Comparison of ENCODE assay signal across 8 cellular contexts in genomic region chr1:3610823-3611169, GRCh38. TPM values are rescaled to one million over a fixed set of nuclear protein-coding genes. Genes with fewer than 3 reads are reported as not detected.
DNase-seq lines count a peak whose midpoint lies in the region; ATAC-seq, FAIRE-seq and TF ChIP-seq lines count a peak whose summit lies in the region.

No MANE protein-coding gene starts in this region.

- no peaks in the 10 kb centered on the region for H3K9me3 ChIP-seq in astrocyte (ENCODE audit: insufficient read depth, low read depth, low read length)
- H3K9me3 ChIP-seq in lung (ENCODE audit: control insufficient read depth in 2 of 2, insufficient read depth in 1 of 2, low read length in 1 of 2), result no peaks in the 10 kb centered on the region
- no peaks in the 10 kb centered on the region for H3K9me3 ChIP-seq in testis

- no peak for TF ChIP-seq POLR2A in testis (IDR thresholded peaks at IDR 0.05)

- no peak overlapping the region for H3K9ac ChIP-seq in astrocyte (ENCODE audit: low read length)

- no peak for DNase-seq in activated T-cell treated with anti-CD3 and anti-CD28 coated beads, Interleukin-2, amount 50 U/mL, for 24 hours
- DNase-seq in activated T-cell treated with anti-CD3 and anti-CD28 coated beads for 4 hours, result no peak
- DNase-seq in astrocyte (ENCODE audit: low read depth), result no peak
- DNase-seq in lung (ENCODE audit: low spot score), result no peak
- no peak for DNase-seq in testis
- no peak for DNase-seq in NCI-H345 (lab: John Stamatoyannopoulos, UW)
- DNase-seq in SK-N-DZ (ENCODE audit: low spot score), result no peak

- intact Hi-C loops in testis (cut with DNase I; ENCODE audit: low total_unique reads), result no loop called here

- no peaks in the 10 kb centered on the region for H3K9me3 Mint-ChIP-seq in activated T-cell treated with anti-CD3 and anti-CD28 coated beads, Interleukin-2, amount 50 U/mL, for 24 hours
- H3K9me3 Mint-ChIP-seq in astrocyte (ENCODE audit: unreplicated experiment), result no peaks in the 10 kb centered on the region

- no peak overlapping the region for H3K4me3 ChIP-seq in astrocyte (ENCODE audit: insufficient read depth, low read depth, low read length)
- H3K4me3 ChIP-seq in lung, result peak overlapping the region; percentile 41
- H3K4me3 ChIP-seq in testis, result peak overlapping the region; percentile 27 to 54

- peak overlapping the region; percentile 66 for H3K4me2 ChIP-seq in astrocyte (ENCODE audit: low read length)

- H3K27me3 ChIP-seq in astrocyte (ENCODE audit: insufficient read depth, low read length) (peaks cover 24% of the 10 kb centered on the region), lung (ENCODE audit: control insufficient read depth, insufficient read depth) (no peaks in the 10 kb centered on the region), testis (no peaks in the 10 kb centered on the region)

- peaks cover 36% of the 10 kb centered on the region for H3K27me3 Mint-ChIP-seq in activated T-cell treated with anti-CD3 and anti-CD28 coated beads, Interleukin-2, amount 50 U/mL, for 24 hours
- H3K27me3 Mint-ChIP-seq in astrocyte (ENCODE audit: low read depth, unreplicated experiment), result peaks cover 25% of the 10 kb centered on the region

- H3K36me3 ChIP-seq in astrocyte (ENCODE audit: insufficient read depth, low read length) (no peaks in the 10 kb centered on the region), lung (ENCODE audit: control insufficient read depth in 2 of 2, insufficient read depth in 2 of 2, low read length in 2 of 2) (no peaks in the 10 kb centered on the region), testis (ENCODE audit: low read depth, missing control alignments) (no peaks in the 10 kb centered on the region)

- H3K79me2 ChIP-seq in astrocyte (ENCODE audit: insufficient read depth, low read length), result no peaks in the 10 kb centered on the region

- H2AFZ ChIP-seq in astrocyte (ENCODE audit: low read depth, low read length), result no peak overlapping the region

- H3K27ac ChIP-seq in astrocyte (ENCODE audit: low read depth, low read length) (no peak overlapping the region), lung (ENCODE audit: low read depth in 1 of 2, low read length in 1 of 2) (peak overlapping the region in 1 of 2 donors; percentile 32), testis (no peak overlapping the region)

- H3K4me1 ChIP-seq in astrocyte (ENCODE audit: insufficient read depth, low read length) (peaks cover 28% of the 10 kb centered on the region), lung (ENCODE audit: control insufficient read depth in 2 of 2, insufficient read depth in 2 of 2, low read length in 2 of 2) (peaks cover 0 to 18% of the 10 kb centered on the region in 2 donors), testis (peaks cover 14% of the 10 kb centered on the region)

- peaks cover 11% of the 10 kb centered on the region for H3K4me1 Mint-ChIP-seq in activated T-cell treated with anti-CD3 and anti-CD28 coated beads, Interleukin-2, amount 50 U/mL, for 24 hours (ENCODE audit: low read depth)
- peaks cover 16% of the 10 kb centered on the region for H3K4me1 Mint-ChIP-seq in astrocyte (ENCODE audit: low read depth, unreplicated experiment)

- H3K36me3 Mint-ChIP-seq in activated T-cell treated with anti-CD3 and anti-CD28 coated beads, Interleukin-2, amount 50 U/mL, for 24 hours (ENCODE audit: low read depth), result no peaks in the 10 kb centered on the region
- no peaks in the 10 kb centered on the region for H3K36me3 Mint-ChIP-seq in astrocyte (ENCODE audit: low read depth, unreplicated experiment)

- TF ChIP-seq CTCF in astrocyte (IDR thresholded peaks at IDR 0.05; ENCODE audit: insufficient read depth, low read depth, low read length) (no peak), lung (IDR thresholded peaks at IDR 0.05; ENCODE audit: control extremely low read depth, extremely low read depth) (no peak), testis (IDR thresholded peaks at IDR 0.05) (no peak)

- 1% methylated on average over 18 of the region's 18 CpGs for WGBS in lung, 2 donors
- 0 to 3% methylated on average over 4 to 14 of the region's 18 CpGs for WGBS in testis, 2 donors

- no peaks in the 10 kb centered on the region for H4K20me1 ChIP-seq in astrocyte (ENCODE audit: insufficient read depth, low read length)

- FAIRE-seq in astrocyte (lab: Jason Lieb, UNC), result no peak

- peak overlapping the region; percentile 57 for H3K4me3 Mint-ChIP-seq in activated T-cell treated with anti-CD3 and anti-CD28 coated beads, Interleukin-2, amount 50 U/mL, for 24 hours
- peak overlapping the region; percentile 81 for H3K4me3 Mint-ChIP-seq in astrocyte (ENCODE audit: unreplicated experiment)

- no peak overlapping the region for H3K27ac Mint-ChIP-seq in activated T-cell treated with anti-CD3 and anti-CD28 coated beads, Interleukin-2, amount 50 U/mL, for 24 hours
- H3K27ac Mint-ChIP-seq in astrocyte (ENCODE audit: unreplicated experiment), result no peak overlapping the region

- ATAC-seq in lung (ENCODE audit: insufficient read depth, low FRiP score), result no peak
- no peak for ATAC-seq in HG02571 (IDR thresholded peaks at IDR 0.05; ENCODE audit: unreplicated experiment)

RNA-seq across cellular contexts. Expression of gene MEGF6, which starts 0.5 kb away (rescaled TPM):
- total RNA-seq in astrocyte, result 10.9 and 14.8 TPM in 2 replicates
- 10 to 100 TPM; 44.1 to 54.2 TPM for total RNA-seq in lung
- polyA plus RNA-seq in lung, result 10 to 100 TPM; 17.7 to 52.4 TPM
- 10 to 100 TPM; 16.1 to 26.4 TPM for total RNA-seq in testis
- 9.0 TPM for polyA plus RNA-seq in testis (ENCODE audit: insufficient read depth, low read depth, low replicate concordance)
- polyA plus RNA-seq in SK-N-DZ (2014; cell fraction: cytosol; rRNA removed), result 0.18 and 0.23 TPM in 2 replicates
- 2.4 and 13.7 TPM in 2 replicates for polyA plus RNA-seq in SK-N-DZ (2014; cell fraction: nucleus; rRNA removed)

RNA-seq across cellular contexts. Expression of gene TPRG1L, which starts 14.0 kb away (rescaled TPM):
- 33.7 and 36.0 TPM in 2 replicates for total RNA-seq in astrocyte
- total RNA-seq in lung, result 10 to 100 TPM; 30.7 to 46.6 TPM
- 10 to 100 TPM; 24.1 to 35.1 TPM for polyA plus RNA-seq in lung
- 10 to 100 TPM; 30.6 to 33.3 TPM for total RNA-seq in testis
- polyA plus RNA-seq in testis (ENCODE audit: insufficient read depth, low read depth, low replicate concordance), result 40.9 TPM
- 4.2 and 4.4 TPM in 2 replicates for polyA plus RNA-seq in SK-N-DZ (2014; cell fraction: cytosol; rRNA removed)
- 3.7 and 5.0 TPM in 2 replicates for polyA plus RNA-seq in SK-N-DZ (2014; cell fraction: nucleus; rRNA removed)

RNA-seq across cellular contexts. Expression of gene WRAP73, which starts 39.1 kb away (rescaled TPM):
- 15.5 and 15.6 TPM in 2 replicates for total RNA-seq in astrocyte
- total RNA-seq in lung, result 10 to 100 TPM; 17.3 to 24.7 TPM
- polyA plus RNA-seq in lung, result 10 to 100 TPM; 20.9 to 25.3 TPM
- total RNA-seq in testis, result 10 to 100 TPM; 26.1 to 34.2 TPM
- 32.5 TPM for polyA plus RNA-seq in testis (ENCODE audit: insufficient read depth, low read depth, low replicate concordance)
- 25.0 and 25.1 TPM in 2 replicates for polyA plus RNA-seq in SK-N-DZ (2014; cell fraction: cytosol; rRNA removed)
- polyA plus RNA-seq in SK-N-DZ (2014; cell fraction: nucleus; rRNA removed), result 63.2 and 86.0 TPM in 2 replicates

RNA-seq across cellular contexts. Expression of gene TP73, which starts 41.5 kb away (rescaled TPM):
- total RNA-seq in astrocyte (0.18 TPM in 1 of 2 replicates, not detected in the other), lung (10 to 100 TPM in 1 of 2 donors, 1 to 10 TPM in 1; 2.5 to 12.3 TPM), testis (1 to 10 TPM; 1.3 to 1.5 TPM)
- polyA plus RNA-seq in lung (1 to 10 TPM; 1.7 to 2.0 TPM), testis (ENCODE audit: insufficient read depth, low read depth, low replicate concordance) (2.2 TPM)
- 0.65 and 1.1 TPM in 2 replicates for polyA plus RNA-seq in SK-N-DZ (2014; cell fraction: cytosol; rRNA removed)
- polyA plus RNA-seq in SK-N-DZ (2014; cell fraction: nucleus; rRNA removed), result 1.3 and 3.5 TPM in 2 replicates
